In genomic region chr18:61581578-61582204, GRCh38 we compare ENCODE assay signal across 9 cellular contexts.
DNase-seq lines count a peak whose midpoint lies in the region; ATAC-seq and TF ChIP-seq lines count a peak whose summit lies in the region.
"Had no signal": no experiment of that assay in that cellular context is flagged by ENCODE, and none has a peak within 500 bp of the region (broad histone marks: within the 10 kb centered on the region; RNA-seq: fewer than 3 reads in every experiment).

No MANE protein-coding gene starts in this region.

- no peaks in the 10 kb centered on the region for H3K36me3 Mint-ChIP-seq in neural progenitor cell
- H3K36me3 Mint-ChIP-seq: activated naive CD8-positive, alpha-beta T cell had no signal

- no peaks in the 10 kb centered on the region for H3K9me3 Mint-ChIP-seq in neural progenitor cell

- H3K4me1 Mint-ChIP-seq in neural progenitor cell: peaks cover 24% of the 10 kb centered on the region

- ATAC-seq in GM21367 (IDR thresholded peaks at IDR 0.05; ENCODE audit: unreplicated experiment): peak; percentile 88

- peak overlapping the region; percentile 89 for H3K4me2 ChIP-seq in neural progenitor cell

- H3K79me2 ChIP-seq in neural progenitor cell (ENCODE audit: low read depth): no peaks in the 10 kb centered on the region

- no peaks in the 10 kb centered on the region for H3F3A ChIP-seq in neural progenitor cell (ENCODE audit: low read depth)

- DNase-seq in Caki2 (ENCODE audit: low read depth): peak; percentile 43
- DNase-seq in RPMI8226: peak; percentile 62
- peak; percentile 88 for DNase-seq in activated effector memory CD4-positive, alpha-beta T cell treated with anti-CD3 and anti-CD28 coated beads, Interleukin-2, amount 50 U/mL, for 16 hours
- DNase-seq in foreskin melanocyte: peak; percentile 42
- peak; percentile 88 for DNase-seq in neural progenitor cell (ENCODE audit: low spot score)

- H3K36me3 ChIP-seq in HUES48 (ENCODE audit: control insufficient read depth, insufficient read depth, low read length): no peaks in the 10 kb centered on the region
- H3K36me3 ChIP-seq in neural progenitor cell: no peaks in the 10 kb centered on the region
- no peaks in the 10 kb centered on the region for H3K36me3 ChIP-seq in stomach smooth muscle (ENCODE audit: control insufficient read depth in 2 of 2, insufficient read depth in 2 of 2, low read length in 2 of 2)

- H3K4me1 ChIP-seq in HUES48 (ENCODE audit: control insufficient read depth, insufficient read depth, low read length): peaks cover 4% of the 10 kb centered on the region; the same call in 1 of the 2 replicates
- H3K4me1 ChIP-seq in neural progenitor cell: no peaks in the 10 kb centered on the region
- peaks cover 11% of the 10 kb centered on the region for H3K4me1 ChIP-seq in stomach smooth muscle (ENCODE audit: control insufficient read depth, insufficient read depth, low read length)

- H3K27ac Mint-ChIP-seq in neural progenitor cell: peak overlapping the region; percentile 82
- H3K27ac Mint-ChIP-seq: activated naive CD8-positive, alpha-beta T cell had no signal

- H3K27me3 ChIP-seq in HUES48 (ENCODE audit: control insufficient read depth, insufficient read depth, low read length): peaks cover 13% of the 10 kb centered on the region
- H3K27me3 ChIP-seq in neural progenitor cell: peaks cover 15% of the 10 kb centered on the region
- peaks cover 0 to 3% of the 10 kb centered on the region in 2 donors for H3K27me3 ChIP-seq in stomach smooth muscle (ENCODE audit: control insufficient read depth in 1 of 2, insufficient read depth in 2 of 2, low read length in 2 of 2)

- H3K27ac ChIP-seq in HUES48 (ENCODE audit: low read depth, low read length): peak overlapping the region; percentile 42
- H3K27ac ChIP-seq in neural progenitor cell: no peak overlapping the region
- H3K27ac ChIP-seq in stomach smooth muscle (ENCODE audit: low read length): no peak overlapping the region

- H3K4me3 ChIP-seq in HUES48 (ENCODE audit: low read depth, low read length) (peak overlapping the region; percentile 66), neural progenitor cell (peak overlapping the region; percentile 47), stomach smooth muscle (ENCODE audit: low read length in 2 of 2) (peak overlapping the region; percentile 62 to 71)

- TF ChIP-seq CTCF in neural progenitor cell (IDR thresholded peaks at IDR 0.05): peak; percentile 97

- H3K9ac ChIP-seq in HUES48 (ENCODE audit: low read depth, low read length): no peak overlapping the region
- H3K9ac ChIP-seq in neural progenitor cell: no peak overlapping the region
- H3K9ac ChIP-seq in stomach smooth muscle (ENCODE audit: low read length in 2 of 2): no peak overlapping the region

- no peaks in the 10 kb centered on the region for H3K9me3 ChIP-seq in HUES48 (ENCODE audit: control insufficient read depth, insufficient read depth, low read length)
- no peaks in the 10 kb centered on the region for H3K9me3 ChIP-seq in neural progenitor cell (ENCODE audit: low read depth)
- no peaks in the 10 kb centered on the region for H3K9me3 ChIP-seq in stomach smooth muscle (ENCODE audit: control insufficient read depth in 2 of 2, low read length in 2 of 2)

- in situ Hi-C loops in Caki2 (cut with HindIII; ENCODE audit: low pct_unique_long_range_greater_than_20kb, low sequenced_read_pairs): no loop called here

- peaks cover 12% of the 10 kb centered on the region for H3K27me3 Mint-ChIP-seq in neural progenitor cell (ENCODE audit: insufficient read depth, low read depth)

- H2AFZ ChIP-seq in neural progenitor cell (replicated peaks): peak overlapping the region; percentile 98

- no peaks in the 10 kb centered on the region for H4K20me1 ChIP-seq in neural progenitor cell (ENCODE audit: low read depth)

- H3K4me3 Mint-ChIP-seq in neural progenitor cell: peak overlapping the region; percentile 82
- H3K4me3 Mint-ChIP-seq: activated naive CD8-positive, alpha-beta T cell had no signal
